11 cellular contexts compared by ENCODE assay signal in the genomic region with DNA sequence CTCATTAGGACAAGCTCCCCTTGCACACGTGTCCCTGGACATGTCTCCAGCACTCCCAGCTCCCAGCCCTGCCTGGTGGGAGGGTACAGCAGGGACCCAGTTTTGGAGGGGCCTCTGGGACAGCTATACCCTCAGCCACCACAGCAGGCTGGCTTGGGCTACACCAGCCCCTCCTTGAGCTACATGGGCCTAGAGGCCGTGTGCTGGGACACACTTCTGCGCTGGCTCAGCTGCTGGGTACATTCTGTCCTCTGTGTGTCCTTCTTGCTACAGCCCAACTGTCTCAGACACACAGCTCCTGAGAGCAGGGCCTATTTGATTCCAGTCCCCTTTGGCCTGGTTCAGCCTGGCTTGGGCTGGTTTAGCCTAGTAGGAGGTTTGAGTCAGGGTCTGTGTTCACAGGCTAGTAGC. TPM values are rescaled to one million over a fixed set of nuclear protein-coding genes. Genes with fewer than 3 reads are reported as not detected.
DNase-seq lines count a peak whose midpoint lies in the region; ATAC-seq and TF ChIP-seq lines count a peak whose summit lies in the region.
"Had no signal": no experiment of that assay in that cellular context is flagged by ENCODE, and none has a peak within 500 bp of the region (broad histone marks: within the 10 kb centered on the region; RNA-seq: fewer than 3 reads in every experiment).

No MANE protein-coding gene starts in this region.

- peaks cover 11% of the 10 kb centered on the region for H3K36me3 Mint-ChIP-seq in neural crest cell (ENCODE audit: low read depth)

- H3K4me3 Mint-ChIP-seq in neural crest cell: peak overlapping the region; percentile 57

- no peak for TF ChIP-seq CTCF in neural crest cell (conservative IDR thresholded peaks at IDR 0.05)

- no peak overlapping the region for H3K4me3 ChIP-seq in adipocyte (ENCODE audit: low read length)

- no peaks in the 10 kb centered on the region for H3K27me3 ChIP-seq in adipocyte (replicated peaks; ENCODE audit: control insufficient read depth, insufficient read depth, low read length)

- peak; percentile 37 for DNase-seq in adipocyte (ENCODE audit: low read depth)
- DNase-seq in Right ventricle myocardium superior: peak; percentile 73
- no peak for DNase-seq in neural crest cell (ENCODE audit: low read depth, low spot score)
- DNase-seq in ureter (ENCODE audit: low spot score): peak; percentile 58
- no peak for DNase-seq in NCI-H446 (lab: John Stamatoyannopoulos, UW)
- DNase-seq: GOT3; NCI-H1417 treated with DMSO at 0.1 percent for 48 hours; stimulated activated CD4-positive, alpha-beta T cell treated with anti-CD3 and anti-CD28 coated beads, Interleukin-12 subunit alpha, Interleukin-12 subunit beta, amount 100 ng/mL, for 4 hours; stimulated activated naive CD4-positive, alpha-beta T cell treated with Interleukin-2 at 50 U/mL for 16 hours had no signal

- H3K9me3 ChIP-seq in adipocyte (ENCODE audit: control insufficient read depth, low read length): no peaks in the 10 kb centered on the region

- intact Hi-C loops in Right ventricle myocardium superior (cut with DNase I): no loop called here

- H3K27me3 Mint-ChIP-seq in neural crest cell (ENCODE audit: low read depth): no peaks in the 10 kb centered on the region

- peak overlapping the region; percentile 92 for H3K27ac Mint-ChIP-seq in neural crest cell (ENCODE audit: unreplicated experiment)

- peak overlapping the region; percentile 59 for H3K9ac ChIP-seq in adipocyte (ENCODE audit: low read length)

- ATAC-seq in Right ventricle myocardium superior (ENCODE audit: poor library complexity) (peak; percentile 88), HG03280 (IDR thresholded peaks at IDR 0.05; ENCODE audit: unreplicated experiment) (no peak), HG03469 (IDR thresholded peaks at IDR 0.05; ENCODE audit: unreplicated experiment) (no peak)

- peaks cover 69% of the 10 kb centered on the region for H3K4me1 Mint-ChIP-seq in neural crest cell

- H3K4me1 ChIP-seq in adipocyte (ENCODE audit: control insufficient read depth, insufficient read depth, low read length): peaks cover 24% of the 10 kb centered on the region

- H3K36me3 ChIP-seq in adipocyte (ENCODE audit: control insufficient read depth, insufficient read depth, low read length, severe bottlenecking): no peaks in the 10 kb centered on the region

- no peaks in the 10 kb centered on the region for H3K9me3 Mint-ChIP-seq in neural crest cell

RNA-seq across cellular contexts. Expression of a gene that starts 26.7 kb away (rescaled TPM):
- total RNA-seq in Right ventricle myocardium superior: 25.7 TPM
- total RNA-seq in neural crest cell: 57.1 and 58.7 TPM in 2 replicates
- total RNA-seq in ureter: 47.6 TPM

Comparison
In these comparisons a context has a peak if more than half of its experiments do, and no peak if none do; other contexts are left out.
1. DNase-seq: peak in adipocyte (single experiment), Right ventricle myocardium superior (single experiment) and ureter (single experiment); none in neural crest cell (single experiment) and NCI-H446 (0 of 2).